ENCODE assay signal across 33 cellular contexts in genomic region chr6:168828800-168829199, GRCh38.
DNase-seq lines count a peak whose midpoint lies in the region; ATAC-seq, FAIRE-seq and TF ChIP-seq lines count a peak whose summit lies in the region.
"Had no signal": no experiment of that assay in that cellular context is flagged by ENCODE, and none has a peak within 500 bp of the region (broad histone marks: within the 10 kb centered on the region; RNA-seq: fewer than 3 reads in every experiment).

No MANE protein-coding gene starts in this region.

- no peak overlapping the region for H4K12ac ChIP-seq in trophoblast cell (ENCODE audit: low read depth, low read length)

- peak; percentile 6 for DNase-seq in astrocyte (ENCODE audit: low read depth)
- DNase-seq in fibroblast of mammary gland (ENCODE audit: low read depth): peak; percentile 13
- DNase-seq in trophoblast cell: peak; percentile 18 to 43
- no peak for DNase-seq in dermis blood vessel endothelial cell
- DNase-seq in NCI-H69 (lab: John Stamatoyannopoulos, UW): no peak
- DNase-seq in caudate nucleus (lab: John Stamatoyannopoulos, UW): no peak
- DNase-seq: activated CD4-positive, alpha-beta T cell treated with anti-CD3 and anti-CD28 coated beads, Interleukin-2, amount 50 U/mL, for 48 hours; activated CD4-positive, CD25-positive, alpha-beta regulatory T cell treated with anti-CD3 and anti-CD28 coated beads, Interleukin-2, amount 50 U/mL, for 72 hours; activated gamma-delta T cell treated with Interleukin-2 at 50 U/mL for 16 hours; activated naive CD8-positive, alpha-beta T cell treated with anti-CD3 and anti-CD28 coated beads, Interleukin-2, amount 10 ng/mL, durations not matched to agents 7 days and 5 days; activated T-cell treated with anti-CD3 and anti-CD28 coated beads, Interleukin-2, amount 50 U/mL, for 48 hours; aorta; BE2C; CD8-positive, alpha-beta T cell; cerebellar nuclear complex; DMS153; glutamatergic neuron; KBM-7; left ventricle myocardium superior; MG63; NCI-H1417; NCI-H2029 treated with DMSO at 0.1 percent for 48 hours; NCI-H526 treated with DMSO at 0.1 percent for 48 hours; Peyer's patch; right lobe of liver; stimulated activated CD4-positive, alpha-beta T cell treated with anti-CD3 and anti-CD28 coated beads, Interleukin-2, amount 100 ng/mL, for 48 hours; stomach; uterus had no signal

- H3K9ac ChIP-seq in astrocyte (ENCODE audit: low read length) (no peak overlapping the region), trophoblast cell (ENCODE audit: low read length) (no peak overlapping the region)

- peaks cover 4% of the 10 kb centered on the region for H3K27me3 Mint-ChIP-seq in astrocyte (ENCODE audit: low read depth, unreplicated experiment)

- CTCF ChIA-PET in HEK293 (lab: Yijun Ruan, JAX): interaction anchor here (1.4 kb wide), 1 partner anchor 23 kb away, joined by 3 read pairs; no protein-coding TSS in a partner anchor

- H4K20me1 ChIP-seq in astrocyte (ENCODE audit: insufficient read depth, low read length): no peaks in the 10 kb centered on the region

- H3K23ac ChIP-seq in trophoblast cell (ENCODE audit: low read length): no peak overlapping the region

- H3K14ac ChIP-seq in trophoblast cell (ENCODE audit: low read length): no peak overlapping the region

- no peaks in the 10 kb centered on the region for H3K79me2 ChIP-seq in astrocyte (ENCODE audit: insufficient read depth, low read length)
- no peaks in the 10 kb centered on the region for H3K79me2 ChIP-seq in trophoblast cell (ENCODE audit: control insufficient read depth, insufficient read depth, low read length, poor library complexity)

- no peak overlapping the region for H3K4me3 Mint-ChIP-seq in astrocyte (ENCODE audit: unreplicated experiment)
- H3K4me3 Mint-ChIP-seq: activated naive CD8-positive, alpha-beta T cell treated with anti-CD3 and anti-CD28 coated beads, Interleukin-2, amount 10 ng/mL, durations not matched to agents 7 days and 5 days; CD8-positive, alpha-beta T cell; T-helper 2 cell treated with Interferon-gamma antibody and Interleukin-4, amounts not matched to agents 5 μg/mL and 100 μg/mL, for 36 hours had no signal

- no peaks in the 10 kb centered on the region for H3K36me3 Mint-ChIP-seq in astrocyte (ENCODE audit: low read depth, unreplicated experiment)
- H3K36me3 Mint-ChIP-seq: activated naive CD8-positive, alpha-beta T cell treated with anti-CD3 and anti-CD28 coated beads, Interleukin-2, amount 10 ng/mL, durations not matched to agents 7 days and 5 days; CD8-positive, alpha-beta T cell had no signal

- no peaks in the 10 kb centered on the region for H3K27me3 ChIP-seq in astrocyte (ENCODE audit: insufficient read depth, low read length)
- H3K27me3 ChIP-seq in trophoblast cell (ENCODE audit: insufficient read depth, low read length): no peaks in the 10 kb centered on the region
- H3K27me3 ChIP-seq: BE2C, MG63, Peyer's patch, right lobe of liver, stomach, uterus had no signal

- H3K27ac Mint-ChIP-seq in astrocyte (ENCODE audit: unreplicated experiment): peak overlapping the region; percentile 0
- H3K27ac Mint-ChIP-seq: activated naive CD8-positive, alpha-beta T cell treated with anti-CD3 and anti-CD28 coated beads, Interleukin-2, amount 10 ng/mL, durations not matched to agents 7 days and 5 days; CD8-positive, alpha-beta T cell; T-helper 2 cell treated with Interferon-gamma antibody and Interleukin-4, amounts not matched to agents 5 μg/mL and 100 μg/mL, for 36 hours had no signal

- no peak overlapping the region for H3K4ac ChIP-seq in trophoblast cell (ENCODE audit: low read depth, low read length)

- H2AFZ ChIP-seq in astrocyte (ENCODE audit: low read depth, low read length) (no peak overlapping the region), trophoblast cell (ENCODE audit: insufficient read depth, low read length, poor library complexity) (no peak overlapping the region)

- H3K4me2 ChIP-seq in astrocyte (ENCODE audit: low read length) (no peak overlapping the region), trophoblast cell (ENCODE audit: low read length) (no peak overlapping the region)

- TF ChIP-seq CTCF in HEK293 (tag by site-specific recombination; IDR thresholded peaks at IDR 0.05) (no peak), astrocyte (IDR thresholded peaks at IDR 0.05; ENCODE audit: insufficient read depth, low read depth, low read length) (no peak), fibroblast of mammary gland (conservative IDR thresholded peaks at IDR 0.05; ENCODE audit: control insufficient read depth, insufficient read depth, low read depth, low read length) (no peak)

- peaks cover 26% of the 10 kb centered on the region for H3K4me1 Mint-ChIP-seq in astrocyte (ENCODE audit: low read depth, unreplicated experiment)
- H3K4me1 Mint-ChIP-seq: activated naive CD8-positive, alpha-beta T cell treated with anti-CD3 and anti-CD28 coated beads, Interleukin-2, amount 10 ng/mL, durations not matched to agents 7 days and 5 days had no signal

- H3K9me3 Mint-ChIP-seq in astrocyte (ENCODE audit: unreplicated experiment): peaks cover 1% of the 10 kb centered on the region
- H3K9me3 Mint-ChIP-seq: activated naive CD8-positive, alpha-beta T cell treated with anti-CD3 and anti-CD28 coated beads, Interleukin-2, amount 10 ng/mL, durations not matched to agents 7 days and 5 days; CD8-positive, alpha-beta T cell; T-helper 2 cell treated with Interferon-gamma antibody and Interleukin-4, amounts not matched to agents 5 μg/mL and 100 μg/mL, for 36 hours had no signal

- H3K18ac ChIP-seq in trophoblast cell (ENCODE audit: low read length): no peak overlapping the region

- H4K91ac ChIP-seq in trophoblast cell (ENCODE audit: low read depth, low read length): no peak overlapping the region

- H3K27ac ChIP-seq in HEK293 (ENCODE audit: extremely low read depth, low read depth, low read length) (no peak overlapping the region), astrocyte (ENCODE audit: low read depth, low read length) (no peak overlapping the region), trophoblast cell (ENCODE audit: low read depth, low read length) (no peak overlapping the region), caudate nucleus (ENCODE audit: low read depth, low read length) (no peak overlapping the region)
- H3K27ac ChIP-seq: epithelial cell of prostate, Peyer's patch, right lobe of liver, stomach had no signal

- H3K9me3 ChIP-seq in HEK293 (ENCODE audit: control insufficient read depth, insufficient read depth, low read depth, low read length) (no peaks in the 10 kb centered on the region), astrocyte (ENCODE audit: insufficient read depth, low read depth, low read length) (no peaks in the 10 kb centered on the region), trophoblast cell (ENCODE audit: insufficient read depth, low read depth, low read length) (peaks cover 3% of the 10 kb centered on the region)
- H3K9me3 ChIP-seq: BE2C, MG63, Peyer's patch, right lobe of liver, stomach, uterus had no signal

- H3K4me3 ChIP-seq in HEK293 (ENCODE audit: low read depth, low read length) (no peak overlapping the region), astrocyte (ENCODE audit: insufficient read depth, low read depth, low read length) (no peak overlapping the region), fibroblast of mammary gland (ENCODE audit: control insufficient read depth, low read depth, low read length) (no peak overlapping the region), trophoblast cell (ENCODE audit: low read depth, low read length) (no peak overlapping the region)
- H3K4me3 ChIP-seq: MG63, Peyer's patch, right lobe of liver, stomach, uterus had no signal

- no peak overlapping the region for H2AK5ac ChIP-seq in trophoblast cell (ENCODE audit: low read length)

- H4K8ac ChIP-seq in trophoblast cell (ENCODE audit: low read depth, low read length): no peak overlapping the region

- H3K36me3 ChIP-seq in HEK293 (ENCODE audit: control insufficient read depth in 2 of 2, insufficient read depth in 1 of 2, low read length in 2 of 2) (no peaks in the 10 kb centered on the region), astrocyte (ENCODE audit: insufficient read depth, low read length) (no peaks in the 10 kb centered on the region), trophoblast cell (ENCODE audit: control insufficient read depth in 1 of 2, insufficient read depth in 2 of 2, low read length in 2 of 2) (no peaks in the 10 kb centered on the region)
- H3K36me3 ChIP-seq: BE2C, MG63, Peyer's patch, right lobe of liver, stomach, uterus had no signal

- no peak overlapping the region for H2BK120ac ChIP-seq in trophoblast cell (ENCODE audit: insufficient read depth, low read length, poor library complexity)

- no peak for ATAC-seq in GM19328 (IDR thresholded peaks at IDR 0.05; ENCODE audit: unreplicated experiment)
- ATAC-seq: CD8-positive, alpha-beta T cell; left ventricle myocardium superior; right lobe of liver had no signal

- no peaks in the 10 kb centered on the region for H3K4me1 ChIP-seq in HEK293 (ENCODE audit: control insufficient read depth, insufficient read depth, low read length)
- H3K4me1 ChIP-seq in astrocyte (ENCODE audit: insufficient read depth, low read length): no peaks in the 10 kb centered on the region
- peaks cover 0 to 1% of the 10 kb centered on the region in 2 experiments for H3K4me1 ChIP-seq in trophoblast cell (ENCODE audit: control insufficient read depth in 1 of 2, insufficient read depth in 2 of 2, low read length in 2 of 2)
- H3K4me1 ChIP-seq: BE2C, Peyer's patch, right lobe of liver, uterus had no signal

- H2BK12ac ChIP-seq in trophoblast cell (ENCODE audit: low read length): no peak overlapping the region

- peaks cover 4% of the 10 kb centered on the region for H3K79me1 ChIP-seq in trophoblast cell (ENCODE audit: low read length)

- POLR2A ChIA-PET in HEK293 (lab: Yijun Ruan, JAX): no interaction called here

- FAIRE-seq in astrocyte (lab: Jason Lieb, UNC): no peak
- FAIRE-seq: islet of Langerhans had no signal

- no peak overlapping the region for H2BK5ac ChIP-seq in trophoblast cell (ENCODE audit: low read depth, low read length, poor library complexity)

- WGBS in trophoblast cell (ENCODE audit: extremely low coverage, insufficient coverage, insufficient read length): no CpG with 5 or more reads among the region's 2 CpGs

TF ChIP-seq in HEK293, 187 proteins besides CTCF, POLR2A, EP300 and RAD21 (continues in another document):
- TF ChIP-seq MEIS1 (CRISPR knock-in tag; IDR thresholded peaks at IDR 0.05; ENCODE audit: borderline replicate concordance): peak; percentile 68; the same call in 1 of the 2 replicates
- no peak for TF ChIP-seq ZNF571 (tag by site-specific recombination; IDR thresholded peaks at IDR 0.05)
- no peak for TF ChIP-seq ZBTB21 (tag by site-specific recombination; IDR thresholded peaks at IDR 0.05)

Comparison
In these comparisons a context has a peak if more than half of its experiments do, and no peak if none do; other contexts are left out.
1. DNase-seq: peak in astrocyte (single experiment), fibroblast of mammary gland (single experiment) and trophoblast cell (2 of 2); none in dermis blood vessel endothelial cell (single experiment), NCI-H69 (single experiment) and caudate nucleus (0 of 61).